ENCODE assay signal across 22 cellular contexts in the genomic region with DNA sequence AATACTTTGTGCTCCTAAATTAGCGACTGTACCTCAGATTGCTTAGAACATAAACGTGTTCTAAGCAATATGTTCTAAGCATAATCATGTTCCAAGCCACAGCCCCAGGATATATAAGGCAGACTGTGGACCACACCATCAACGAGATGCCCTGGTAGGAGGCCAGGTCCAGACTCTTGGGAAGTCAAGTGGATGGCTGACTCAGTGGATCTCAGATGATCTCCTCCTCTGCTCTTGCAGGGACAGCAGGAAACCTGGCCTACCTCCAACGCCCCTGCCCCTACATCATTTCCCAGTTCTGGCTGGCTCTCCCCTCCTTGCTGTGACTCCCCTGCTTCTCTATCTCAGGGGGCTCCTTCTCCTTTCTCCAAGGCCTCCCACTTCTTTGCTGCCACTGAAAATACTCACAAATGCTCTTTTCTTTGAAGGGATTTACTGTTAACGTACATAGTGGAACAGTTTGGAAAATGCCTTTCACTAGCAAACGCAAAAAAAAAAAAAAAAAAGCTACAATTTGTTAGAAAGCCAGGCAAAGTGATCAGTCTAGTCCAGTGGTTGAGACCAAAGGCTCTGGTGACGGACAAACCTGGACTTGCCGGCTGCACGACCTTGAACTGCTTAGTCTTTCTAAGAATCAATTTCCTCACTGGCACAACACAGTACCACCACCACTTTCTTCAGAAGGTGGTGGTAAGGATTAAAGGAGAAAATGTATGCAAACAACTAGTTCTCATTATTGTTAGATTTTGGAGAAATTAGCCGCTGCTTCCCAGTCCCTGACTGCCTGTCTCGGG. TPM values are rescaled to one million over a fixed set of nuclear protein-coding genes. Genes with fewer than 3 reads are reported as not detected.
DNase-seq lines count a peak whose midpoint lies in the region; ATAC-seq and TF ChIP-seq lines count a peak whose summit lies in the region.
"Had no signal": no experiment of that assay in that cellular context is flagged by ENCODE, and none has a peak within 500 bp of the region (broad histone marks: within the 10 kb centered on the region; RNA-seq: fewer than 3 reads in every experiment).

No MANE protein-coding gene starts in this region.

- H3K27me3 ChIP-seq in neural progenitor cell (peaks cover 14% of the 10 kb centered on the region), foreskin keratinocyte (peaks cover 7% of the 10 kb centered on the region)

- H4K20me1 ChIP-seq in neural progenitor cell (ENCODE audit: low read depth), result peaks cover 46% of the 10 kb centered on the region

- no peak for DNase-seq in activated naive CD4-positive, alpha-beta T cell treated with anti-CD3 and anti-CD28 coated beads, Interleukin-2, amount 10 ng/mL, durations not matched to agents 7 days and 5 days
- no peak for DNase-seq in activated naive CD4-positive, alpha-beta T cell treated with anti-CD3 and anti-CD28 coated beads, Interleukin-2, amount 50 U/mL, for 16 hours
- no peak for DNase-seq in caudate nucleus (lab: John Stamatoyannopoulos, UW)
- DNase-seq in neural progenitor cell (ENCODE audit: low spot score), result no peak
- DNase-seq in AG08395 (ENCODE audit: low spot score), result no peak
- no peak for DNase-seq in foreskin keratinocyte
- DNase-seq in DMS53 treated with DMSO at 0.1 percent for 48 hours (lab: John Stamatoyannopoulos, UW; ENCODE audit: unreplicated experiment), result no peak
- no peak for DNase-seq in chondrocyte (ENCODE audit: low spot score)
- DNase-seq: COR-L47, GF-D8, NCI-H1436, NCI-H1930, NCI-H226, NCI-H524, NCI-H82, OCI-M1, SHP77 had no signal

- no peak overlapping the region for H3K4me3 ChIP-seq in neural progenitor cell
- H3K4me3 ChIP-seq: GM23338, SK-N-MC had no signal

- TF ChIP-seq CTCF in neural progenitor cell (IDR thresholded peaks at IDR 0.05) (no peak), foreskin keratinocyte (conservative IDR thresholded peaks at IDR 0.05) (no peak), chondrocyte (IDR thresholded peaks at IDR 0.05) (no peak)

- H3K27ac ChIP-seq in caudate nucleus (ENCODE audit: low read depth, low read length) (peak overlapping the region; percentile 30), neural progenitor cell (no peak overlapping the region), foreskin keratinocyte (no peak overlapping the region)
- H3K27ac ChIP-seq: 22Rv1, KMS-11, SK-N-MC had no signal

- H3K4me3 Mint-ChIP-seq in activated naive CD4-positive, alpha-beta T cell treated with anti-CD3 and anti-CD28 coated beads, Interleukin-2, amount 10 ng/mL, durations not matched to agents 7 days and 5 days, result peak overlapping the region; percentile 23
- H3K4me3 Mint-ChIP-seq in neural progenitor cell, result peak overlapping the region; percentile 33
- no peak overlapping the region for H3K4me3 Mint-ChIP-seq in chondrocyte (ENCODE audit: unreplicated experiment)
- H3K4me3 Mint-ChIP-seq: CD14-positive monocyte, GM23338 had no signal

- H3K9me3 Mint-ChIP-seq in activated naive CD4-positive, alpha-beta T cell treated with anti-CD3 and anti-CD28 coated beads, Interleukin-2, amount 10 ng/mL, durations not matched to agents 7 days and 5 days, result no peaks in the 10 kb centered on the region
- H3K9me3 Mint-ChIP-seq in neural progenitor cell (no peaks in the 10 kb centered on the region), chondrocyte (ENCODE audit: low read depth) (no peaks in the 10 kb centered on the region)
- H3K9me3 Mint-ChIP-seq: GM23338 had no signal

- no peaks in the 10 kb centered on the region for H3K36me3 ChIP-seq in neural progenitor cell

- ATAC-seq in foreskin keratinocyte, result no peak
- ATAC-seq: GM23338 had no signal

- no peak overlapping the region for H3K9ac ChIP-seq in neural progenitor cell
- H3K9ac ChIP-seq: KMS-11 had no signal

- H3K36me3 Mint-ChIP-seq in activated naive CD4-positive, alpha-beta T cell treated with anti-CD3 and anti-CD28 coated beads, Interleukin-2, amount 10 ng/mL, durations not matched to agents 7 days and 5 days, result peaks cover 45% of the 10 kb centered on the region
- H3K36me3 Mint-ChIP-seq in neural progenitor cell (peaks cover 22% of the 10 kb centered on the region), chondrocyte (ENCODE audit: low read depth) (peaks cover 17% of the 10 kb centered on the region)

- no peaks in the 10 kb centered on the region for H3K9me3 ChIP-seq in neural progenitor cell (ENCODE audit: low read depth)

- no peak overlapping the region for H3K4me2 ChIP-seq in neural progenitor cell
- H3K4me2 ChIP-seq: GM23338, KMS-11 had no signal

- no peak overlapping the region for H2AFZ ChIP-seq in neural progenitor cell (replicated peaks)
- H2AFZ ChIP-seq: GM23338 had no signal

- H3K4me1 Mint-ChIP-seq in activated naive CD4-positive, alpha-beta T cell treated with anti-CD3 and anti-CD28 coated beads, Interleukin-2, amount 10 ng/mL, durations not matched to agents 7 days and 5 days, result peaks cover 39% of the 10 kb centered on the region
- peaks cover 39% of the 10 kb centered on the region for H3K4me1 Mint-ChIP-seq in neural progenitor cell
- peaks cover 22% of the 10 kb centered on the region for H3K4me1 Mint-ChIP-seq in chondrocyte (ENCODE audit: low read depth)

- peaks cover 10% of the 10 kb centered on the region for H3K27me3 Mint-ChIP-seq in activated naive CD4-positive, alpha-beta T cell treated with anti-CD3 and anti-CD28 coated beads, Interleukin-2, amount 10 ng/mL, durations not matched to agents 7 days and 5 days
- H3K27me3 Mint-ChIP-seq in neural progenitor cell (ENCODE audit: insufficient read depth, low read depth), result peaks cover 12% of the 10 kb centered on the region
- H3K27me3 Mint-ChIP-seq in chondrocyte (ENCODE audit: low read depth), result no peaks in the 10 kb centered on the region

- H3F3A ChIP-seq in neural progenitor cell (ENCODE audit: low read depth), result peaks cover 15% of the 10 kb centered on the region

- H3K4me1 ChIP-seq in neural progenitor cell, result peaks cover 16% of the 10 kb centered on the region
- H3K4me1 ChIP-seq in foreskin keratinocyte, result no peaks in the 10 kb centered on the region

- H3K79me2 ChIP-seq in neural progenitor cell (ENCODE audit: low read depth), result peaks cover 46% of the 10 kb centered on the region

- H3K27ac Mint-ChIP-seq in activated naive CD4-positive, alpha-beta T cell treated with anti-CD3 and anti-CD28 coated beads, Interleukin-2, amount 10 ng/mL, durations not matched to agents 7 days and 5 days, result no peak overlapping the region
- H3K27ac Mint-ChIP-seq in neural progenitor cell (no peak overlapping the region), chondrocyte (ENCODE audit: unreplicated experiment) (no peak overlapping the region)
- H3K27ac Mint-ChIP-seq: GM23338 had no signal

- CTCF ChIA-PET in activated naive CD4-positive, alpha-beta T cell treated with anti-CD3 and anti-CD28 coated beads, Interleukin-2, amount 10 ng/mL, durations not matched to agents 7 days and 5 days (lab: Charles Lee), result interaction anchor here (1.4 kb wide), 1 partner anchor 99 kb away, joined by 5 read pairs; no protein-coding TSS in a partner anchor

RNA-seq across cellular contexts. Expression of a gene that starts 3.0 kb away (rescaled TPM):
- total RNA-seq in neural progenitor cell (ENCODE audit: low replicate concordance), result 59.4 and 74.3 TPM in 2 replicates
- total RNA-seq in foreskin keratinocyte, result 10.6 and 10.7 TPM in 2 replicates
- 2.9 and 3.6 TPM in 2 replicates for polyA plus RNA-seq in foreskin keratinocyte
- 11.5 to 16.0 TPM (median 12.6 TPM) in 3 replicates for total RNA-seq in chondrocyte
